In genomic region chr3:108455212-108455705, GRCh38 we compare ENCODE assay signal across 19 cellular contexts.
"Had no signal": no experiment of that assay in that cellular context is flagged by ENCODE, and none has a peak within 500 bp of the region (broad histone marks: within the 10 kb centered on the region; RNA-seq: fewer than 3 reads in every experiment).

No MANE protein-coding gene starts in this region.

- ATAC-seq: effector memory CD8-positive, alpha-beta T cell; foreskin keratinocyte; natural killer cell had no signal

- H3K36me3 Mint-ChIP-seq: natural killer cell, type B pancreatic cell had no signal

- H3K27me3 Mint-ChIP-seq: type B pancreatic cell had no signal

- H3K4me3 Mint-ChIP-seq: effector memory CD8-positive, alpha-beta T cell; natural killer cell; neural crest cell; type B pancreatic cell had no signal

- H3K4me3 ChIP-seq: hepatocyte, ovary, right atrium auricular region, suprapubic skin, thyroid gland had no signal

- H3K79me2 ChIP-seq: hepatocyte had no signal

- H3K9me3 Mint-ChIP-seq: effector memory CD8-positive, alpha-beta T cell; natural killer cell; type B pancreatic cell had no signal

- FAIRE-seq: islet of Langerhans, small intestine, urothelium cell line had no signal

- H3K9me3 ChIP-seq: ovary, right atrium auricular region, suprapubic skin, thyroid gland had no signal

- DNase-seq: effector memory CD8-positive, alpha-beta T cell; erythroblast; foreskin keratinocyte; head of caudate nucleus; kidney glomerular epithelial cell; mammary epithelial cell; natural killer cell; ovary; small intestine; stimulated activated CD4-positive, alpha-beta T cell treated with anti-CD3 and anti-CD28 coated beads, Interleukin-12 subunit alpha, Interleukin-12 subunit beta, amount 100 ng/mL, for 4 hours; stimulated activated naive CD4-positive, alpha-beta T cell treated with Interleukin-2 at 50 U/mL for 16 hours; thyroid gland had no signal

- H3K4me1 Mint-ChIP-seq: natural killer cell had no signal

- H2AFZ ChIP-seq: hepatocyte had no signal

- H3K27ac ChIP-seq: foreskin keratinocyte, hepatocyte, ovary, right atrium auricular region, suprapubic skin, thyroid gland had no signal

- H3K36me3 ChIP-seq: ovary, right atrium auricular region, suprapubic skin, thyroid gland had no signal

- H3K4me1 ChIP-seq: foreskin keratinocyte, right atrium auricular region, suprapubic skin, thyroid gland had no signal

- H3K4me2 ChIP-seq: hepatocyte had no signal

- H3K27ac Mint-ChIP-seq: effector memory CD8-positive, alpha-beta T cell; natural killer cell; type B pancreatic cell had no signal

- H3K27me3 ChIP-seq: foreskin keratinocyte, hepatocyte, ovary, right atrium auricular region, suprapubic skin, thyroid gland had no signal
